Comparison of ENCODE assay signal across 8 cellular contexts in the genomic region with DNA sequence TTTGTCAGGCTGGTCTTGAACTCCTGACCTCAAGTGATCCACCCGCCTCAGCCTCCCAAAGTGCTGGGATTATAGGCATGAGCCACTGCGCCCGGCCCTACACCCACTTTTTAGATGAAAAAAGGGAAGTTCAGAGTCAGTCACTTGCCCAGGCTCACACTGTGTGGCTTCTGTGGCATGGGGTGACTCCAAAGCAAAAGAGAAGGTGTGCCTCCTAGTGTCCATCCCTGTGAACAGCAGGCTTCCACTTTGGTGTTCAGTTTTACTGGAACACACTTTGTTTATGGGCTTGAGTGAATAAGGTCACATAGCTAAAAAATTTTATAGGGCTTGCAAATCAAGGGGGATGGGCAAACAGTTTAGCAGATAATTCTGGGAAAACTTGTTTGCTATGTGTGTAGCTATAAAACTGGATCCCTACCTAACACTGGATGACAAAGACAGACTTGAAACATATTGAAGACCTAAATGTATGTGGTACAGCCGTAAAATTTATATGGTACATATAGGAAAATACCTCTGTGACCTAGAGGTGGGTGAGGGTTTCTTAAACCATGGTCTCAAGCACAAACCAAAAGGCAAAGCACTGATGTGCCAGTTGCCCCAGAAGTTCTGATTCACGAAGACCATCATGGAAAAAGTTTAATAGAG. TPM values are rescaled to one million over a fixed set of nuclear protein-coding genes. Genes with fewer than 3 reads are reported as not detected.
DNase-seq lines count a peak whose midpoint lies in the region; ATAC-seq, FAIRE-seq and TF ChIP-seq lines count a peak whose summit lies in the region.

No MANE protein-coding gene starts in this region.

- peak; percentile 38 for DNase-seq in D721Med (ENCODE audit: insufficient read length, low spot score)
- peak; percentile 29 to 57 (median 33) for DNase-seq in T-helper 17 cell
- DNase-seq in amniotic epithelial cell (ENCODE audit: low read depth), result peak; percentile 52
- peak; percentile 81 for DNase-seq in iPS-NIHi11 (ENCODE audit: low spot score)
- DNase-seq in stimulated activated CD4-positive, alpha-beta T cell treated with anti-CD3 and anti-CD28 coated beads, Interleukin-1b, Interleukin-23, amount 100 ng/mL, for 4 hours (ENCODE audit: low read depth in 2 of 2), result peak; percentile 47 to 62
- DNase-seq in amniotic stem cell (lab: John Stamatoyannopoulos, UW), result no peak

- no peak overlapping the region for H3K4me3 Mint-ChIP-seq in T-helper 17 cell

- peak; percentile 77 for ATAC-seq in GM21381 (IDR thresholded peaks at IDR 0.05; ENCODE audit: unreplicated experiment)
- peak; percentile 95 for ATAC-seq in T-helper 17 cell

- H3K4me1 Mint-ChIP-seq in T-helper 17 cell, result peaks cover 13% of the 10 kb centered on the region

- H3K27me3 Mint-ChIP-seq in T-helper 17 cell, result no peaks in the 10 kb centered on the region

- no peaks in the 10 kb centered on the region for H3K36me3 Mint-ChIP-seq in T-helper 17 cell (ENCODE audit: low read depth)

- TF ChIP-seq CTCF in D721Med (IDR thresholded peaks at IDR 0.05; ENCODE audit: insufficient read depth, missing control alignments), result peak; percentile 84
- peak; percentile 94 for TF ChIP-seq CTCF in LNCAP (IDR thresholded peaks at IDR 0.05)

- no peak overlapping the region for H3K27ac Mint-ChIP-seq in T-helper 17 cell

- no peak for FAIRE-seq in D721Med (lab: Jason Lieb, UNC)

- no peaks in the 10 kb centered on the region for H3K9me3 ChIP-seq in T-helper 17 cell (ENCODE audit: control insufficient read depth, low read length, poor library complexity, severe bottlenecking)

RNA-seq across cellular contexts. Expression of a gene that starts 54.9 kb away (rescaled TPM):
- 10 to 100 TPM; 12.2 to 13.7 TPM for total RNA-seq in T-helper 17 cell
